In genomic region chr14:103729496-103730448, GRCh38 we compare ENCODE assay signal across 21 cellular contexts. TPM values are rescaled to one million over a fixed set of nuclear protein-coding genes. Genes with fewer than 3 reads are reported as not detected.
A peak's percentile ranks its signal among the peaks of the same experiment; 100 is the strongest.
DNase-seq lines count a peak whose midpoint lies in the region; ATAC-seq, FAIRE-seq and TF ChIP-seq lines count a peak whose summit lies in the region.
"Had no signal": no experiment of that assay in that cellular context is flagged by ENCODE, and none has a peak within 500 bp of the region (broad histone marks: within the 10 kb centered on the region; RNA-seq: fewer than 3 reads in every experiment).

No MANE protein-coding gene starts in this region.

- no peaks in the 10 kb centered on the region for H3K79me1 ChIP-seq in H9 (ENCODE audit: insufficient read depth, low read depth, low read length, poor library complexity, severe bottlenecking)

- no peaks in the 10 kb centered on the region for H3K27me3 Mint-ChIP-seq in H9 (ENCODE audit: low read depth)
- H3K27me3 Mint-ChIP-seq: activated CD8-positive, alpha-beta T cell treated with anti-CD3 and anti-CD28 coated beads for 36 hours; activated naive CD8-positive, alpha-beta T cell; brain had no signal

- DNase-seq in H9 (no peak), RWPE2 (ENCODE audit: low spot score) (peak; percentile 69), pancreas (peak in 2 of 6 donors; percentile 52 to 74), 8988T (no peak), D341Med (ENCODE audit: low spot score) (no peak)
- DNase-seq in activated CD4-positive, CD25-positive, alpha-beta regulatory T cell (lab: John Stamatoyannopoulos, UW), result no peak
- DNase-seq: activated CD8-positive, alpha-beta T cell treated with anti-CD3 and anti-CD28 coated beads for 36 hours; Calu3; KBM-7; NCI-H1048; NCI-H2081 treated with DMSO at 0.1 percent for 48 hours; NCI-H774; PC-9 had no signal

- no peak overlapping the region for H2AK5ac ChIP-seq in H9 (ENCODE audit: insufficient read length, low read length)

- no peak overlapping the region for H4K5ac ChIP-seq in H9 (ENCODE audit: insufficient read length, low read depth, low read length)

- H3K36me3 ChIP-seq in RWPE2 (ENCODE audit: low read depth) (peaks cover 82% of the 10 kb centered on the region), pancreas (peaks cover 0 to 11% (median 0%) of the 10 kb centered on the region in 3 donors)
- H3K36me3 ChIP-seq: neural progenitor cell had no signal

- no peak overlapping the region for H3K9ac ChIP-seq in H9 (ENCODE audit: extremely low read depth, insufficient read length, low read length)
- H3K9ac ChIP-seq: neural progenitor cell had no signal

- H3K23ac ChIP-seq in H9 (ENCODE audit: insufficient read length, low read depth, low read length), result no peak overlapping the region

- H3K56ac ChIP-seq in H9 (ENCODE audit: insufficient read length, low read depth, low read length), result no peak overlapping the region

- H3T11ph ChIP-seq in H9 (ENCODE audit: low read length), result no peak overlapping the region

- no peak overlapping the region for H2BK20ac ChIP-seq in H9 (ENCODE audit: low read depth, low read length, poor library complexity, severe bottlenecking)

- H3K79me2 ChIP-seq in H9 (ENCODE audit: insufficient read depth, low read length), result no peaks in the 10 kb centered on the region

- no peak overlapping the region for H4K91ac ChIP-seq in H9 (ENCODE audit: insufficient read length, low read depth, low read length)

- H3K4me2 ChIP-seq in H9 (ENCODE audit: insufficient read depth, insufficient read length, low read length), result no peak overlapping the region
- H3K4me2 ChIP-seq: hepatocyte, neural progenitor cell, PC-9 had no signal

- no peak overlapping the region for H3K14ac ChIP-seq in H9 (ENCODE audit: insufficient read depth, low read length)

- H3K27ac Mint-ChIP-seq in H9, result peak overlapping the region; percentile 17 to 68 (median 18); a peak in 3 of 7 replicates
- H3K27ac Mint-ChIP-seq: activated CD8-positive, alpha-beta T cell treated with anti-CD3 and anti-CD28 coated beads for 36 hours; activated naive CD8-positive, alpha-beta T cell; neural progenitor cell had no signal

- no peak for FAIRE-seq in pancreas (lab: Jason Lieb, UNC)

- H3K4ac ChIP-seq in H9 (ENCODE audit: low read depth, low read length), result no peak overlapping the region

- no peaks in the 10 kb centered on the region for H3K4me1 Mint-ChIP-seq in H9
- H3K4me1 Mint-ChIP-seq: neural progenitor cell had no signal

- no CpG with 5 or more reads among the region's 24 CpGs for WGBS in H9 (ENCODE audit: extremely low coverage, insufficient read length, low lambda C conversion rate)
- WGBS in pancreas, 2 donors, result 59 to 61% methylated on average over 24 of the region's 24 CpGs

- ATAC-seq in RWPE2 (ENCODE audit: low read depth) (no peak; the same call in 2 of the 3 replicates), esophagus mucosa (peak; percentile 44), pancreas (peak in 3 of 4 donors; percentile 1 to 8 (median 4)), GM18868 (IDR thresholded peaks at IDR 0.05; ENCODE audit: unreplicated experiment) (no peak)
- ATAC-seq: activated CD8-positive, alpha-beta T cell treated with anti-CD3 and anti-CD28 coated beads for 36 hours; HCT116; SK-N-SH treated with all-trans-retinoic acid at 6 μM for 48 hours had no signal

- H3K9me3 Mint-ChIP-seq in H9, result no peaks in the 10 kb centered on the region
- H3K9me3 Mint-ChIP-seq: activated CD8-positive, alpha-beta T cell treated with anti-CD3 and anti-CD28 coated beads for 36 hours; brain; neural progenitor cell had no signal

- H3K27ac ChIP-seq in H9 (ENCODE audit: insufficient read length, low read depth, low read length) (no peak overlapping the region), RWPE2 (ENCODE audit: poor library complexity, severe bottlenecking) (no peak overlapping the region), pancreas (peak overlapping the region in 2 of 4 donors; percentile 25 to 53)
- H3K27ac ChIP-seq: hepatocyte, neural progenitor cell, PC-9 had no signal

- intact Hi-C loops in pancreas (cut with DNase I), result loop anchor here in 1 of 3 donors (10.0 kb wide), 1 partner anchor 185 kb away; no protein-coding TSS in a partner anchor

- no peaks in the 10 kb centered on the region for H4K20me1 ChIP-seq in H9 (ENCODE audit: control insufficient read depth, insufficient read depth, insufficient read length)

- no peaks in the 10 kb centered on the region for H3K23me2 ChIP-seq in H9 (ENCODE audit: insufficient read length, low read depth, low read length, poor library complexity, severe bottlenecking)

- H4K8ac ChIP-seq in H9 (replicated peaks; ENCODE audit: insufficient read length, low read depth, low read length), result no peak overlapping the region

- no peak overlapping the region for H3K4me3 ChIP-seq in RWPE2 (ENCODE audit: severe bottlenecking)
- no peak overlapping the region for H3K4me3 ChIP-seq in pancreas
- H3K4me3 ChIP-seq: hepatocyte, neural progenitor cell, PC-9 had no signal

- H3K36me3 Mint-ChIP-seq in H9 (ENCODE audit: insufficient read depth in 1 of 3, low read depth in 3 of 3), result peaks cover 2 to 40% (median 34%) of the 10 kb centered on the region in 3 experiments; a peak in 6 of 7 replicates
- H3K36me3 Mint-ChIP-seq: activated naive CD8-positive, alpha-beta T cell had no signal

- H2AFZ ChIP-seq in H9 (ENCODE audit: low read length), result no peak overlapping the region
- H2AFZ ChIP-seq: hepatocyte, neural progenitor cell, PC-9 had no signal

- no peak overlapping the region for H2BK120ac ChIP-seq in H9 (ENCODE audit: low read depth, low read length, poor library complexity, severe bottlenecking)

- H3K27me3 ChIP-seq in H9 (ENCODE audit: insufficient read depth, low read length), result no peaks in the 10 kb centered on the region
- no peaks in the 10 kb centered on the region for H3K27me3 ChIP-seq in RWPE2 (ENCODE audit: insufficient read depth, poor library complexity, severe bottlenecking)
- no peaks in the 10 kb centered on the region for H3K27me3 ChIP-seq in pancreas
- H3K27me3 ChIP-seq: hepatocyte, neural progenitor cell had no signal

- no peaks in the 10 kb centered on the region for H3K9me3 ChIP-seq in H9 (ENCODE audit: control insufficient read depth, low read depth, low read length)
- H3K9me3 ChIP-seq in RWPE2 (ENCODE audit: severe bottlenecking), result no peaks in the 10 kb centered on the region
- H3K9me3 ChIP-seq in pancreas, result no peaks in the 10 kb centered on the region

- no peak overlapping the region for H2BK12ac ChIP-seq in H9 (ENCODE audit: insufficient read length, low read depth, low read length)

- H2BK15ac ChIP-seq in H9 (ENCODE audit: low read depth, low read length), result no peak overlapping the region

- TF ChIP-seq CTCF in H9 (conservative IDR thresholded peaks at IDR 0.05) (no peak), RWPE2 (IDR thresholded peaks at IDR 0.05; ENCODE audit: poor library complexity, severe bottlenecking) (no peak), pancreas (IDR thresholded peaks at IDR 0.05) (no peak)

- H3K4me3 Mint-ChIP-seq in H9, result no peak overlapping the region
- H3K4me3 Mint-ChIP-seq: activated CD8-positive, alpha-beta T cell treated with anti-CD3 and anti-CD28 coated beads for 36 hours; activated naive CD8-positive, alpha-beta T cell; brain; neural progenitor cell had no signal

- no peaks in the 10 kb centered on the region for H3K4me1 ChIP-seq in H9 (ENCODE audit: insufficient read depth, low read length)
- H3K4me1 ChIP-seq in RWPE2 (ENCODE audit: insufficient read depth, poor library complexity, severe bottlenecking), result no peaks in the 10 kb centered on the region
- peaks cover 16 to 32% (median 32%) of the 10 kb centered on the region in 3 donors for H3K4me1 ChIP-seq in pancreas
- H3K4me1 ChIP-seq: neural progenitor cell had no signal

- no peak overlapping the region for H3K18ac ChIP-seq in H9 (ENCODE audit: insufficient read length, low read depth, low read length)

- no peak overlapping the region for H2BK5ac ChIP-seq in H9 (ENCODE audit: insufficient read length, low read length)

RNA-seq across cellular contexts. Expression of gene ZFYVE21, which starts 14.2 kb away (rescaled TPM):
- 49.7 and 50.5 TPM in 2 replicates for total RNA-seq in H9 (2021)
- total RNA-seq in esophagus mucosa, result 58.8 TPM
- total RNA-seq in pancreas, result 10 to 100 TPM; 13.7 to 24.9 (median 16.2) TPM
- polyA plus RNA-seq in pancreas, result 10 to 100 TPM; 22.1 to 32.6 TPM

RNA-seq across cellular contexts. Expression of gene XRCC3, which starts 14.5 kb away (rescaled TPM):
- 42.6 and 45.3 TPM in 2 replicates for total RNA-seq in H9 (2021)
- total RNA-seq in esophagus mucosa, result 11.3 TPM
- total RNA-seq in pancreas, result 1 to 10 TPM; 1.7 to 4.3 (median 2.7) TPM
- polyA plus RNA-seq in pancreas, result 1 to 10 TPM; 4.4 to 5.2 TPM

Comparison
In these comparisons a context has a peak if more than half of its experiments do, and no peak if none do; other contexts are left out.
1. ATAC-seq: peak in esophagus mucosa (single experiment) and pancreas (3 of 4); none in RWPE2 (single experiment) and GM18868 (single experiment).